ENCODE assay signal across 1 cellular context in genomic region chr6:136767103-136767502, GRCh38.
TF ChIP-seq lines count a peak whose summit lies in the region.

No MANE protein-coding gene starts in this region.

TF ChIP-seq in HEK293, 187 proteins besides CTCF, POLR2A, EP300 and RAD21 (continued from another document):
- TF ChIP-seq ZBTB21 (tag by site-specific recombination; IDR thresholded peaks at IDR 0.05) (no peak), ZNF398 (tag by site-specific recombination; IDR thresholded peaks at IDR 0.05) (peak; percentile 47), ZNF544 (tag by site-specific recombination; IDR thresholded peaks at IDR 0.05) (no peak), ZNF366 (tag by site-specific recombination; conservative IDR thresholded peaks at IDR 0.05) (peak; percentile 83), KLF16 (tag by site-specific recombination; IDR thresholded peaks at IDR 0.05) (no peak), ZNF670 (tag by site-specific recombination; IDR thresholded peaks at IDR 0.05; ENCODE audit: low read depth) (no peak), ZFP41 (tag by site-specific recombination; IDR thresholded peaks at IDR 0.05; ENCODE audit: borderline replicate concordance) (no peak), ZNF2 (tag by site-specific recombination; IDR thresholded peaks at IDR 0.05) (no peak), ZNF274 (IDR thresholded peaks at IDR 0.05; ENCODE audit: low read length) (no peak), ZNF274 (tag by site-specific recombination; IDR thresholded peaks at IDR 0.05; ENCODE audit: borderline replicate concordance) (no peak), YY2 (tag by site-specific recombination; IDR thresholded peaks at IDR 0.05) (no peak), ZNF677 (tag by site-specific recombination; IDR thresholded peaks at IDR 0.05) (no peak)
